29 cellular contexts compared by ENCODE assay signal in genomic region chr12:125272252-125272980, GRCh38.
"Had no signal": no experiment of that assay in that cellular context is flagged by ENCODE, and none has a peak within 500 bp of the region (broad histone marks: within the 10 kb centered on the region; RNA-seq: fewer than 3 reads in every experiment).

No MANE protein-coding gene starts in this region.

- H3K4me3 ChIP-seq: coronary artery, dorsolateral prefrontal cortex, left ventricle myocardium inferior, lung, pancreas, right atrium auricular region, smooth muscle cell, upper lobe of left lung had no signal

- H3K9me3 ChIP-seq: left ventricle myocardium inferior, pancreas, right atrium auricular region, upper lobe of left lung had no signal

- H3K27me3 ChIP-seq: brain microvascular endothelial cell, dorsolateral prefrontal cortex, pancreas, right atrium auricular region, upper lobe of left lung had no signal

- H3K27ac Mint-ChIP-seq: activated CD4-positive, alpha-beta memory T cell treated with anti-CD3 and anti-CD28 coated beads for 36 hours; activated CD4-positive, alpha-beta T cell treated with anti-CD3 and anti-CD28 coated beads, Interleukin-2, amount 10 ng/mL, durations not matched to agents 24 days and 14 days; activated naive CD4-positive, alpha-beta T cell treated with anti-CD3 and anti-CD28 coated beads, Interleukin-2, amount 10 ng/mL, durations not matched to agents 7 days and 5 days; activated naive CD8-positive, alpha-beta T cell treated with anti-CD3 and anti-CD28 coated beads, Interleukin-2, amount 10 ng/mL, durations not matched to agents 7 days and 5 days; natural killer cell; stimulated activated memory B cell treated with anti-CD40 and anti-IgM and Interleukin-4, amounts not matched to agents 10 μg/mL and 1 μg/mL and 100 μg/mL, for 72 hours; stimulated activated naive CD8-positive, alpha-beta T cell treated with anti-CD3 and anti-CD28 coated beads, Interleukin-15, amount 100 ng/mL, for 72 hours had no signal

- ATAC-seq: natural killer cell; pancreas; stimulated activated memory B cell treated with anti-CD40 and anti-IgM and Interleukin-4, amounts not matched to agents 10 μg/mL and 1 μg/mL and 100 μg/mL, for 72 hours; stimulated activated naive CD8-positive, alpha-beta T cell treated with anti-CD3 and anti-CD28 coated beads, Interleukin-15, amount 100 ng/mL, for 72 hours had no signal

- H3K4me1 Mint-ChIP-seq: activated CD4-positive, alpha-beta T cell treated with anti-CD3 and anti-CD28 coated beads, Interleukin-2, amount 10 ng/mL, durations not matched to agents 24 days and 14 days; activated naive CD4-positive, alpha-beta T cell treated with anti-CD3 and anti-CD28 coated beads, Interleukin-2, amount 10 ng/mL, durations not matched to agents 7 days and 5 days; activated naive CD8-positive, alpha-beta T cell treated with anti-CD3 and anti-CD28 coated beads, Interleukin-2, amount 10 ng/mL, durations not matched to agents 7 days and 5 days; natural killer cell; stimulated activated memory B cell treated with anti-CD40 and anti-IgM and Interleukin-4, amounts not matched to agents 10 μg/mL and 1 μg/mL and 100 μg/mL, for 72 hours; stimulated activated naive CD8-positive, alpha-beta T cell treated with anti-CD3 and anti-CD28 coated beads, Interleukin-15, amount 100 ng/mL, for 72 hours had no signal

- H3K4me3 Mint-ChIP-seq: activated CD4-positive, alpha-beta memory T cell treated with anti-CD3 and anti-CD28 coated beads for 36 hours; activated CD4-positive, alpha-beta T cell treated with anti-CD3 and anti-CD28 coated beads, Interleukin-2, amount 10 ng/mL, durations not matched to agents 24 days and 14 days; activated naive CD4-positive, alpha-beta T cell treated with anti-CD3 and anti-CD28 coated beads, Interleukin-2, amount 10 ng/mL, durations not matched to agents 7 days and 5 days; activated naive CD8-positive, alpha-beta T cell treated with anti-CD3 and anti-CD28 coated beads, Interleukin-2, amount 10 ng/mL, durations not matched to agents 7 days and 5 days; natural killer cell; stimulated activated memory B cell treated with anti-CD40 and anti-IgM and Interleukin-4, amounts not matched to agents 10 μg/mL and 1 μg/mL and 100 μg/mL, for 72 hours; stimulated activated naive CD8-positive, alpha-beta T cell treated with anti-CD3 and anti-CD28 coated beads, Interleukin-15, amount 100 ng/mL, for 72 hours had no signal

- H3K36me3 ChIP-seq: brain microvascular endothelial cell, left ventricle myocardium inferior, pancreas, right atrium auricular region, upper lobe of left lung had no signal

- H3K36me3 Mint-ChIP-seq: activated CD4-positive, alpha-beta memory T cell treated with anti-CD3 and anti-CD28 coated beads for 36 hours; activated naive CD4-positive, alpha-beta T cell treated with anti-CD3 and anti-CD28 coated beads, Interleukin-2, amount 10 ng/mL, durations not matched to agents 7 days and 5 days; activated naive CD8-positive, alpha-beta T cell treated with anti-CD3 and anti-CD28 coated beads, Interleukin-2, amount 10 ng/mL, durations not matched to agents 7 days and 5 days; natural killer cell; stimulated activated memory B cell treated with anti-CD40 and anti-IgM and Interleukin-4, amounts not matched to agents 10 μg/mL and 1 μg/mL and 100 μg/mL, for 72 hours had no signal

- H3K27me3 Mint-ChIP-seq: activated CD4-positive, alpha-beta memory T cell treated with anti-CD3 and anti-CD28 coated beads for 36 hours; activated naive CD8-positive, alpha-beta T cell treated with anti-CD3 and anti-CD28 coated beads, Interleukin-2, amount 10 ng/mL, durations not matched to agents 7 days and 5 days had no signal

- DNase-seq: activated CD4-positive, alpha-beta memory T cell treated with anti-CD3 and anti-CD28 coated beads for 36 hours; activated CD4-positive, alpha-beta T cell treated with anti-CD3 and anti-CD28 coated beads, Interleukin-2, amount 10 ng/mL, durations not matched to agents 24 days and 14 days; activated CD4-positive, CD25-positive, alpha-beta regulatory T cell treated with anti-CD3 and anti-CD28 coated beads, Interleukin-2, amount 50 U/mL, for 72 hours; activated CD8-positive, alpha-beta memory T cell treated with anti-CD3 and anti-CD28 coated beads, Interleukin-2, amount 50 U/mL, for 4 hours; activated gamma-delta T cell; activated naive CD4-positive, alpha-beta T cell treated with anti-CD3 and anti-CD28 coated beads, Interleukin-2, amount 10 ng/mL, durations not matched to agents 7 days and 5 days; activated naive CD8-positive, alpha-beta T cell treated with anti-CD3 and anti-CD28 coated beads, Interleukin-2, amount 10 ng/mL, durations not matched to agents 7 days and 5 days; activated T-cell treated with anti-CD3 and anti-CD28 coated beads, Interleukin-2, amount 50 U/mL, for 1 hour; amniotic stem cell; brain microvascular endothelial cell; effector memory CD4-positive, alpha-beta T cell; head of caudate nucleus; kidney glomerular epithelial cell; left ventricle myocardium inferior; natural killer cell; pancreas; stimulated activated CD4-positive, alpha-beta T cell treated with anti-CD3 and anti-CD28 coated beads, Interleukin-1b, Interleukin-23, amount 100 ng/mL, for 48 hours; stimulated activated CD4-positive, alpha-beta T cell treated with anti-CD3 and anti-CD28 coated beads, Interleukin-4, amount 100 ng/mL, for 4 hours; stimulated activated CD8-positive, alpha-beta memory T cell treated with anti-CD3 and anti-CD28 coated beads, Interleukin-4, amount 100 ng/mL, for 48 hours; stimulated activated naive CD8-positive, alpha-beta T cell treated with anti-CD3 and anti-CD28 coated beads, Interleukin-15, amount 100 ng/mL, for 72 hours; substantia nigra; T-helper 9 cell; upper lobe of left lung had no signal

- H3K4me1 ChIP-seq: left ventricle myocardium inferior, pancreas, right atrium auricular region, upper lobe of left lung had no signal

- H3K9me3 Mint-ChIP-seq: activated CD4-positive, alpha-beta memory T cell treated with anti-CD3 and anti-CD28 coated beads for 36 hours; activated CD4-positive, alpha-beta T cell treated with anti-CD3 and anti-CD28 coated beads, Interleukin-2, amount 10 ng/mL, durations not matched to agents 24 days and 14 days; activated naive CD4-positive, alpha-beta T cell treated with anti-CD3 and anti-CD28 coated beads, Interleukin-2, amount 10 ng/mL, durations not matched to agents 7 days and 5 days; activated naive CD8-positive, alpha-beta T cell treated with anti-CD3 and anti-CD28 coated beads, Interleukin-2, amount 10 ng/mL, durations not matched to agents 7 days and 5 days; natural killer cell; stimulated activated memory B cell treated with anti-CD40 and anti-IgM and Interleukin-4, amounts not matched to agents 10 μg/mL and 1 μg/mL and 100 μg/mL, for 72 hours; stimulated activated naive CD8-positive, alpha-beta T cell treated with anti-CD3 and anti-CD28 coated beads, Interleukin-15, amount 100 ng/mL, for 72 hours had no signal

- H3K27ac ChIP-seq: brain microvascular endothelial cell, coronary artery, left ventricle myocardium inferior, pancreas, right atrium auricular region, upper lobe of left lung had no signal
